ENCODE assay signal across 8 cellular contexts in the genomic region with DNA sequence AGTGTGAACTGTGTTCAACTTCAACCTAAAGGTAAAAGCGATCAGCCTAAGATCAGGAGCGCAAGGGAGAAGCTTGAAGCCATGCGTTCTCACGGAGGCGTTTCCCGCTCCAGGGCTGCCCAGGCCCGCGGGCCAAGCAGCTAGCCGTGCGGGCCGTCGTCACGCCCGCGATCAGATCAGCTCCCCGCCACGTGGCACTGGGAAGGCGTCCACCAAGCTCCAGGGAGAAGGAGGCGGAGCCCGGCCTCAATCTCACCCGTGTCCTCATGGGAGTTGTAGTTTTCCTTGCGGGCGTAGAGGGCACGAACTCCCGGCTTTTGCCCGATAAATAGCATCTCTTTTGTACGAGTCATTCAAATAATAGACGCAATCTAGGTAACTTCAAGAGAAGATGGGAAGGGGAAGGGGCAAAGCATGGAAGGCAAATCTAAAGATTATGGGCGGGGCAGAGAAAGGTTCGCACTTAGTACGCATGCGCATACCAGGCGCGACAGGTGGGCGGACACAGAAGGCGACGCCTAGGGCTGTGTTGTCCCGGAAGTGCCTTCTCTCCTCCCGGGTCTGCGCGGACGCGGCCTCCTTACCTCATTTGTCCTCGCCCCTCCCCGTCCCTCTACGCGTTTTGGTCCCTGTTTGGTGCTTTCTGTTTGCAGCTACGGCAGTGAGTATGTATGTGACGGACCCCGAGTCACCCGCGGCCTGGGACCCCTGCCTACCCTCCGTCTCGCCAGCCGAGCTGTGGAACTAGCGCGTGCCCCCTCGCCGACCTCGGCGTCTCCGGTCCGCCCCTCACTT. TPM values are rescaled to one million over a fixed set of nuclear protein-coding genes. Genes with fewer than 3 reads are reported as not detected.
DNase-seq lines count a peak whose midpoint lies in the region; ATAC-seq lines count a peak whose summit lies in the region.

No MANE protein-coding gene starts in this region.

- H3K27ac Mint-ChIP-seq in effector memory CD8-positive, alpha-beta T cell, result peak overlapping the region; percentile 97 to 99

- peak overlapping the region; percentile 95 to 96 for H3K4me3 Mint-ChIP-seq in effector memory CD8-positive, alpha-beta T cell

- ATAC-seq in GM21360 (IDR thresholded peaks at IDR 0.05; ENCODE audit: unreplicated experiment), result peak; percentile 75
- peak; percentile 97 for ATAC-seq in effector memory CD8-positive, alpha-beta T cell (replicated peaks)

- peaks cover 11% of the 10 kb centered on the region for H3K36me3 Mint-ChIP-seq in effector memory CD8-positive, alpha-beta T cell (ENCODE audit: insufficient read depth)

- peaks cover 18 to 21% of the 10 kb centered on the region in 2 donors for H3K27me3 Mint-ChIP-seq in effector memory CD8-positive, alpha-beta T cell

- DNase-seq in COLO668 (lab: John Stamatoyannopoulos, UW; ENCODE audit: unreplicated experiment) (peak; percentile 92), HT1080 (ENCODE audit: low read depth) (peak; percentile 90), NOMO-1 (lab: John Stamatoyannopoulos, UW; ENCODE audit: unreplicated experiment in 2 of 2) (peak; percentile 72 to 73), medulla oblongata (ENCODE audit: extremely low spot score) (peak; percentile 97)
- DNase-seq in activated CD8-positive, alpha-beta memory T cell treated with anti-CD3 and anti-CD28 coated beads for 48 hours (ENCODE audit: low read depth in 2 of 3, low spot score in 2 of 3), result peak; percentile 64 to 77 (median 77)
- DNase-seq in effector memory CD8-positive, alpha-beta T cell, result peak; percentile 88 to 89 (median 88)
- DNase-seq in stimulated activated CD4-positive, alpha-beta T cell treated with anti-CD3 and anti-CD28 coated beads, TNF-alpha, amount 100 ng/mL, for 48 hours (ENCODE audit: low read depth in 3 of 3), result peak; percentile 84 to 91 (median 84)

- no peaks in the 10 kb centered on the region for H3K9me3 Mint-ChIP-seq in effector memory CD8-positive, alpha-beta T cell

- H3K4me1 Mint-ChIP-seq in effector memory CD8-positive, alpha-beta T cell (ENCODE audit: low read depth in 2 of 2), result peaks cover 28 to 34% of the 10 kb centered on the region in 2 donors

RNA-seq across cellular contexts. Expression of gene ZCCHC7, which starts 40.8 kb away (rescaled TPM):
- total RNA-seq in HT1080 (2014; rRNA removed; shearing (Covaris generic)), result 13.2 and 17.1 TPM in 2 replicates
- polyA plus RNA-seq in HT1080 (2015; cell fraction: cytosol; rRNA removed), result 22.3 and 29.3 TPM in 2 replicates
- 26.0 and 29.5 TPM in 2 replicates for polyA plus RNA-seq in HT1080 (2015; cell fraction: nucleus; rRNA removed)

RNA-seq across cellular contexts. Expression of gene PAX5, which starts 45.5 kb away (rescaled TPM):
- total RNA-seq in HT1080 (2014; rRNA removed; shearing (Covaris generic)), result not detected in 2 replicates
- not detected in 2 replicates for polyA plus RNA-seq in HT1080 (2015; cell fraction: cytosol; rRNA removed)
- not detected in 2 replicates for polyA plus RNA-seq in HT1080 (2015; cell fraction: nucleus; rRNA removed)

Comparison
In these comparisons a context has a peak if more than half of its experiments do, and no peak if none do; other contexts are left out.
1. Peak in every context shown above with its lines: DNase-seq and ATAC-seq.